In the genomic region with DNA sequence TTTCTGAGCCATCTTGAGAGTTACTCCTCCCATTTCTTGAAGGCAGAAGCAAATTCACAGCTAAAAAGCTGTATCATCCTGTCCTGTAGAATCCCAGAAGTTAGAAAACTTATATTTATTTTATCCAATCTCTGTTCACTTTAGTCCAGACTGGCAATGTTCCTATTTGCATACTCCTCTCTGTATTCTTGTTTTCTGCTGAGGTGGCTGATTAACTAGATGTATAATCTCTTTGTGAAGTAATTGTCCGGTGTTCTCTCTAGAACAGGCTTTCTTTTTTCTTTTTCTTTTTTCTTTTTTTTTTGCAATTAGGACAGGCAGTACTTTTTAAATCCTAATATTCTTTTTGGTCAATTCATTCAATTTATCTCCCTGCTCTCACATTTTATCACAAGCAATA, we compare ENCODE assay signal across 19 cellular contexts.
DNase-seq lines count a peak whose midpoint lies in the region; ATAC-seq, FAIRE-seq and TF ChIP-seq lines count a peak whose summit lies in the region.
"Had no signal": no experiment of that assay in that cellular context is flagged by ENCODE, and none has a peak within 500 bp of the region (broad histone marks: within the 10 kb centered on the region; RNA-seq: fewer than 3 reads in every experiment).

No MANE protein-coding gene starts in this region.

- 31% methylated on average over 1 of the region's 1 CpG for WGBS in A549 (ENCODE audit: missing lambda C conversion rate)

- TF ChIP-seq RAD21 in A549 (conservative IDR thresholded peaks at IDR 0.05 in 1 of 2, IDR thresholded peaks at IDR 0.05 in 1 of 2): no peak

- H3K27me3 ChIP-seq in Loucy (ENCODE audit: insufficient read depth, low read length, poor library complexity, severe bottlenecking): no peaks in the 10 kb centered on the region
- H3K27me3 ChIP-seq in SU-DHL-6 (ENCODE audit: low read length): no peaks in the 10 kb centered on the region
- H3K27me3 ChIP-seq in parathyroid adenoma (ENCODE audit: control insufficient read depth, insufficient read depth, low read length): no peaks in the 10 kb centered on the region

- H3K4me2 ChIP-seq in A549 (no peak overlapping the region), Loucy (ENCODE audit: low read depth, low read length, poor library complexity, severe bottlenecking) (no peak overlapping the region), SU-DHL-6 (ENCODE audit: low read depth, low read length, poor library complexity, severe bottlenecking) (no peak overlapping the region), parathyroid adenoma (ENCODE audit: low read length) (no peak overlapping the region)

- H3K4me3 ChIP-seq in A549 (no peak overlapping the region), Loucy (ENCODE audit: low read length, poor library complexity, severe bottlenecking) (no peak overlapping the region), SU-DHL-6 (ENCODE audit: insufficient read depth, low read length, poor library complexity, severe bottlenecking) (no peak overlapping the region), parathyroid adenoma (ENCODE audit: low read depth, low read length) (no peak overlapping the region)

- peak overlapping the region; percentile 62; the same call in 1 of the 2 replicates for H2AFZ ChIP-seq in Loucy (ENCODE audit: low read length)
- H2AFZ ChIP-seq in SU-DHL-6 (ENCODE audit: low read depth, low read length, severe bottlenecking): peak overlapping the region; percentile 88
- peak overlapping the region; percentile 17 for H2AFZ ChIP-seq in parathyroid adenoma

- CTCF ChIA-PET in A549 (lab: Yijun Ruan, JAX): no interaction called here

- H3K27ac ChIP-seq in A549 (no peak overlapping the region), SU-DHL-6 (ENCODE audit: low read depth, low read length) (no peak overlapping the region), parathyroid adenoma (no peak overlapping the region)

- H4K20me1 ChIP-seq in Loucy (ENCODE audit: insufficient read depth, low read length, poor library complexity, severe bottlenecking) (no peaks in the 10 kb centered on the region), SU-DHL-6 (ENCODE audit: low read depth, low read length) (no peaks in the 10 kb centered on the region)

- H3K79me2 ChIP-seq in Loucy (ENCODE audit: insufficient read depth, low read length) (no peaks in the 10 kb centered on the region), SU-DHL-6 (ENCODE audit: insufficient read depth, low read length) (no peaks in the 10 kb centered on the region), parathyroid adenoma (no peaks in the 10 kb centered on the region)

- H3K9ac ChIP-seq in Loucy (ENCODE audit: low read depth, low read length, poor library complexity, severe bottlenecking): no peak overlapping the region
- H3K9ac ChIP-seq in SU-DHL-6 (ENCODE audit: low read length): no peak overlapping the region
- H3K9ac ChIP-seq in parathyroid adenoma: no peak overlapping the region

- ATAC-seq in A549: no peak
- ATAC-seq: HCT116 had no signal

- DNase-seq in A549 (ENCODE audit: low read depth in 1 of 2, low spot score in 1 of 2): no peak
- no peak for DNase-seq in GM10266 (ENCODE audit: extremely low spot score)
- no peak for DNase-seq in activated T-cell treated with anti-CD3 and anti-CD28 coated beads, Interleukin-2, amount 50 U/mL, for 48 hours
- DNase-seq in amniotic stem cell (lab: John Stamatoyannopoulos, UW): no peak
- DNase-seq: 8988T; C1 segment of cervical spinal cord; Calu3; CD4-positive, alpha-beta memory T cell; COR-L47; DMS53; DMS79 treated with DMSO at 0.1 percent for 48 hours; GF-D8; H7 had no signal

- POLR2A ChIA-PET in A549 (lab: Yijun Ruan, JAX): no interaction called here

- no peaks in the 10 kb centered on the region for H3K36me3 ChIP-seq in Loucy (ENCODE audit: insufficient read depth, low read length)
- 0 out of 2 replicates have a peak, but pooled peaks cover 4% of the 10 kb centered on the region for H3K36me3 ChIP-seq in SU-DHL-6 (ENCODE audit: low read length)
- no peaks in the 10 kb centered on the region for H3K36me3 ChIP-seq in parathyroid adenoma (ENCODE audit: control insufficient read depth, insufficient read depth, low read length)

- H3K4me1 ChIP-seq in A549: no peaks in the 10 kb centered on the region
- H3K4me1 ChIP-seq in Loucy (ENCODE audit: insufficient read depth, low read length, poor library complexity, severe bottlenecking): peaks cover 4% of the 10 kb centered on the region
- H3K4me1 ChIP-seq in parathyroid adenoma: no peaks in the 10 kb centered on the region

- H3K9me3 ChIP-seq in A549 (0 out of 3 replicates have a peak, but pooled peaks cover 3% of the 10 kb centered on the region), Loucy (ENCODE audit: insufficient read depth, low read depth, low read length) (no peaks in the 10 kb centered on the region), SU-DHL-6 (ENCODE audit: insufficient read depth, low read length) (peaks cover 4% of the 10 kb centered on the region; the same call in 1 of the 2 replicates), parathyroid adenoma (ENCODE audit: control insufficient read depth, low read length) (no peaks in the 10 kb centered on the region)

- TF ChIP-seq POLR2A in A549 (IDR thresholded peaks at IDR 0.05; ENCODE audit: low read length): no peak

- no peaks in the 10 kb centered on the region for H3K9me2 ChIP-seq in Loucy (replicated peaks; ENCODE audit: low read depth, low read length)
- H3K9me2 ChIP-seq in SU-DHL-6 (replicated peaks; ENCODE audit: insufficient read depth, low read length): no peaks in the 10 kb centered on the region

- no peaks in the 10 kb centered on the region for H3F3A ChIP-seq in Loucy (ENCODE audit: low read depth)
- no peaks in the 10 kb centered on the region; the same call in 1 of the 2 replicates for H3F3A ChIP-seq in SU-DHL-6 (ENCODE audit: insufficient read depth)

- no peak for TF ChIP-seq CTCF in A549 (IDR thresholded peaks at IDR 0.05)
- TF ChIP-seq CTCF in Loucy (conservative IDR thresholded peaks at IDR 0.05; ENCODE audit: low read length): no peak
- TF ChIP-seq CTCF in SU-DHL-6 (IDR thresholded peaks at IDR 0.05; ENCODE audit: insufficient read depth, low read length, poor library complexity, severe bottlenecking): no peak
- no peak for TF ChIP-seq CTCF in parathyroid adenoma (IDR thresholded peaks at IDR 0.05)
- TF ChIP-seq CTCF in GM10266 (IDR thresholded peaks at IDR 0.05; ENCODE audit: control insufficient read depth, insufficient read depth, low read depth, missing control alignments): no peak

- TF ChIP-seq EP300 in A549 (IDR thresholded peaks at IDR 0.05): no peak

- FAIRE-seq in A549 (lab: Jason Lieb, UNC): no peak
- FAIRE-seq: GM12892, H1 had no signal

TF ChIP-seq in A549, 52 proteins besides CTCF, POLR2A, EP300 and RAD21:
- TF ChIP-seq MAFK (IDR thresholded peaks at IDR 0.05; ENCODE audit: partially characterized antibody) (peak; percentile 50), HDAC2 (IDR thresholded peaks at IDR 0.05) (no peak)
TF ChIP-seq in A549: peak in this region for 1.

Comparison
In these comparisons a context has a peak if more than half of its experiments do, and no peak if none do; other contexts are left out.
1. H2AFZ ChIP-seq: peak in every context shown above with its lines; median percentile 88 in SU-DHL-6; 62 in Loucy; 17 in parathyroid adenoma.